30 cellular contexts compared by ENCODE assay signal in the genomic region with DNA sequence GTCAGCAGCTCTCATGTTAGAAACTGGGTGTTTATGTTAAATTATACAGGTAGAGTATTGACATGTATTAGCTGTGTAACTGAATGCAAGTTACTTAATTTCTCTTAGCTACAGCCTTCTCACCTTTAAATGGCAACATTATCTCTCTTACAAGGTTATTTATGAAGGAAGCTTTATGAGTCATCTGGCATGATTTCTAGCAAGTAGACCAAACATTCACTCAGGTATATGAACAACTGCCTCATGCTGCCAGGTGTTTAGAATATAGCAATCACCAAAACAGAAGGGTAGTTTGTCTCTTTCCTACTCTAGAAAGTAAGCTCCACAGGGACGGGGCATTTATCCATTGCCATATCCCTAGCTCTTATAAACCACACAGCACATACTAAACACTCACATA. TPM values are rescaled to one million over a fixed set of nuclear protein-coding genes. Genes with fewer than 3 reads are reported as not detected.
DNase-seq lines count a peak whose midpoint lies in the region; ATAC-seq, FAIRE-seq and TF ChIP-seq lines count a peak whose summit lies in the region.
"Had no signal": no experiment of that assay in that cellular context is flagged by ENCODE, and none has a peak within 500 bp of the region (broad histone marks: within the 10 kb centered on the region; RNA-seq: fewer than 3 reads in every experiment).

No MANE protein-coding gene starts in this region.

- TF ChIP-seq POLR2A in HCT116 (IDR thresholded peaks at IDR 0.05; ENCODE audit: borderline replicate concordance, extremely low read depth, insufficient read depth, insufficient read length) (no peak), esophagus squamous epithelium (IDR thresholded peaks at IDR 0.05) (no peak), testis (IDR thresholded peaks at IDR 0.05) (no peak)

- H3K27me3 ChIP-seq in HCT116 (ENCODE audit: insufficient read depth, low read length) = no peaks in the 10 kb centered on the region
- H3K27me3 ChIP-seq in esophagus squamous epithelium = no peaks in the 10 kb centered on the region
- no peaks in the 10 kb centered on the region for H3K27me3 ChIP-seq in small intestine (ENCODE audit: control insufficient read depth in 2 of 2, insufficient read depth in 2 of 2, low read length in 2 of 2)
- H3K27me3 ChIP-seq in testis = no peaks in the 10 kb centered on the region
- H3K27me3 ChIP-seq: right atrium auricular region had no signal

- H3K9me3 ChIP-seq in HCT116 (ENCODE audit: control insufficient read depth in 1 of 2, insufficient read depth in 1 of 2, low read depth in 1 of 2, low read length in 2 of 2) (peaks cover 0 to 9% of the 10 kb centered on the region in 2 experiments; a peak in 1 of 4 replicates), T-helper 17 cell (ENCODE audit: control insufficient read depth, low read length, poor library complexity, severe bottlenecking) (no peaks in the 10 kb centered on the region), esophagus squamous epithelium (peaks cover 0 to 4% (median 0%) of the 10 kb centered on the region in 3 donors), small intestine (ENCODE audit: control insufficient read depth, low read depth) (no peaks in the 10 kb centered on the region), testis (no peaks in the 10 kb centered on the region)
- H3K9me3 ChIP-seq: lower lobe of right lung had no signal

- RAD21 ChIA-PET in HCT116 (lab: Charles Lee; ENCODE audit: low non-redundant PET in 1 of 2, low total read pairs in 2 of 2, uncharacterized antibody in 2 of 2, unreplicated experiment in 2 of 2) = no interaction called here

- H3K4me1 Mint-ChIP-seq in T-helper 17 cell = peaks cover 17% of the 10 kb centered on the region
- peaks cover 11% of the 10 kb centered on the region for H3K4me1 Mint-ChIP-seq in activated CD8-positive, alpha-beta T cell treated with anti-CD3 and anti-CD28 coated beads, Interleukin-2, amount 10 ng/mL, durations not matched to agents 7 days and 5 days (ENCODE audit: low read depth)

- H3K27me3 Mint-ChIP-seq in T-helper 17 cell = no peaks in the 10 kb centered on the region
- no peaks in the 10 kb centered on the region for H3K27me3 Mint-ChIP-seq in activated CD8-positive, alpha-beta T cell treated with anti-CD3 and anti-CD28 coated beads, Interleukin-2, amount 10 ng/mL, durations not matched to agents 7 days and 5 days (ENCODE audit: low read depth)
- H3K27me3 Mint-ChIP-seq: activated naive CD8-positive, alpha-beta T cell treated with anti-CD3 and anti-CD28 coated beads for 36 hours; dendritic cell treated with granulocyte-macrophage colony-stimulating factor and Interleukin-4, amounts not matched to agents 40 ng/mL and 50 ng/mL, for 4 days; natural killer cell treated with Interleukin-12 subunit alpha and Interleukin-12 subunit beta and Interleukin-15 and Interleukin-18, amount 100 ng/mL, for 72 hours; stimulated activated memory B cell treated with anti-CD40 and anti-IgM and Interleukin-4, amounts not matched to agents 10 μg/mL and 1 μg/mL and 100 μg/mL, for 72 hours had no signal

- 0 out of 4 replicates have a peak, but pooled peaks cover 0 to 6% of the 10 kb centered on the region in 2 experiments for H3K36me3 ChIP-seq in HCT116 (ENCODE audit: control insufficient read depth in 1 of 2, insufficient read depth in 2 of 2, low read length in 2 of 2)
- peaks cover 0 to 7% (median 0%) of the 10 kb centered on the region in 3 donors for H3K36me3 ChIP-seq in esophagus squamous epithelium
- no peaks in the 10 kb centered on the region for H3K36me3 ChIP-seq in small intestine (ENCODE audit: control insufficient read depth in 2 of 2, insufficient read depth in 2 of 2, low read length in 2 of 2)
- no peaks in the 10 kb centered on the region for H3K36me3 ChIP-seq in testis (ENCODE audit: low read depth, missing control alignments)
- H3K36me3 ChIP-seq: lower lobe of right lung, right atrium auricular region had no signal

- H3K4me1 ChIP-seq in HCT116 (ENCODE audit: control insufficient read depth in 1 of 2, insufficient read depth in 2 of 2, low read length in 2 of 2) (peaks cover 26% of the 10 kb centered on the region in 2 experiments), esophagus squamous epithelium (peaks cover 0 to 56% (median 3%) of the 10 kb centered on the region in 3 donors), small intestine (ENCODE audit: control insufficient read depth in 2 of 2, insufficient read depth in 1 of 2, low read depth in 1 of 2, low read length in 1 of 2) (peaks cover 3 to 5% of the 10 kb centered on the region in 2 donors), testis (no peaks in the 10 kb centered on the region)
- H3K4me1 ChIP-seq: Caco-2, right atrium auricular region had no signal

- TF ChIP-seq CTCF in HCT116 (IDR thresholded peaks at IDR 0.05 in 2 of 3, conservative IDR thresholded peaks at IDR 0.05 in 1 of 3; ENCODE audit: borderline replicate concordance in 1 of 3, insufficient read depth in 1 of 3, low read depth in 2 of 3, low read length in 2 of 3) = no peak
- no peak for TF ChIP-seq CTCF in esophagus squamous epithelium (IDR thresholded peaks at IDR 0.05)
- TF ChIP-seq CTCF in testis (IDR thresholded peaks at IDR 0.05) = no peak

- no peak overlapping the region for H3K9ac ChIP-seq in HCT116 (ENCODE audit: low read length)
- H3K9ac ChIP-seq: SK-N-SH had no signal

- peak; percentile 63 for ATAC-seq in HCT116
- no peak for ATAC-seq in T-helper 17 cell
- ATAC-seq in HG03432 (IDR thresholded peaks at IDR 0.05; ENCODE audit: unreplicated experiment) = no peak
- ATAC-seq in GM18498 (IDR thresholded peaks at IDR 0.05; ENCODE audit: unreplicated experiment) = no peak
- no peak for ATAC-seq in activated CD8-positive, alpha-beta T cell treated with anti-CD3 and anti-CD28 coated beads, Interleukin-2, amount 10 ng/mL, durations not matched to agents 7 days and 5 days
- ATAC-seq: lower lobe of right lung; natural killer cell treated with Interleukin-12 subunit alpha and Interleukin-12 subunit beta and Interleukin-15 and Interleukin-18, amount 100 ng/mL, for 72 hours; stimulated activated memory B cell treated with anti-CD40 and anti-IgM and Interleukin-4, amounts not matched to agents 10 μg/mL and 1 μg/mL and 100 μg/mL, for 72 hours had no signal

- H3K27ac ChIP-seq in HCT116 (ENCODE audit: low read depth, low read length) (peak overlapping the region; percentile 43), esophagus squamous epithelium (peak overlapping the region in 3 of 4 donors; percentile 43 to 57 (median 55)), small intestine (ENCODE audit: low read depth in 1 of 2, low read length in 1 of 2) (peak overlapping the region in 1 of 2 donors; percentile 32), testis (no peak overlapping the region)
- H3K27ac ChIP-seq: lower lobe of right lung, right atrium auricular region, VCaP had no signal

- H3K79me2 ChIP-seq in HCT116 (ENCODE audit: insufficient read depth, low read length) = peaks cover 57% of the 10 kb centered on the region

- H3K4me3 ChIP-seq in HCT116 (replicated peaks in 1 of 2; ENCODE audit: low read depth in 1 of 2, low read length in 2 of 2) (no peak overlapping the region), esophagus squamous epithelium (no peak overlapping the region), small intestine (ENCODE audit: low read depth in 1 of 2, low read length in 2 of 2) (no peak overlapping the region), testis (no peak overlapping the region)
- H3K4me3 ChIP-seq: lower lobe of right lung, right atrium auricular region had no signal

- intact Hi-C loops in HCT116 (cut with micrococcal nuclease) (no loop called here), esophagus squamous epithelium (cut with DNase I) (no loop called here), testis (cut with DNase I; ENCODE audit: low total_unique reads) (no loop called here)

- no peak overlapping the region for H3K4me3 Mint-ChIP-seq in T-helper 17 cell
- no peak overlapping the region for H3K4me3 Mint-ChIP-seq in activated CD8-positive, alpha-beta T cell treated with anti-CD3 and anti-CD28 coated beads, Interleukin-2, amount 10 ng/mL, durations not matched to agents 7 days and 5 days
- H3K4me3 Mint-ChIP-seq: activated naive CD8-positive, alpha-beta T cell treated with anti-CD3 and anti-CD28 coated beads for 36 hours; dendritic cell treated with granulocyte-macrophage colony-stimulating factor and Interleukin-4, amounts not matched to agents 40 ng/mL and 50 ng/mL, for 4 days; natural killer cell treated with Interleukin-12 subunit alpha and Interleukin-12 subunit beta and Interleukin-15 and Interleukin-18, amount 100 ng/mL, for 72 hours; stimulated activated memory B cell treated with anti-CD40 and anti-IgM and Interleukin-4, amounts not matched to agents 10 μg/mL and 1 μg/mL and 100 μg/mL, for 72 hours had no signal

- no peaks in the 10 kb centered on the region for H4K20me1 ChIP-seq in HCT116 (ENCODE audit: insufficient read depth)

- no peak overlapping the region for H2AFZ ChIP-seq in HCT116 (ENCODE audit: low read depth, low read length, poor library complexity, severe bottlenecking)

- no TSS peak for BruUV-seq in HCT116 (replicated peaks; lab: Mats Ljungman, UMichigan)

- no peaks in the 10 kb centered on the region for H3K36me3 Mint-ChIP-seq in T-helper 17 cell (ENCODE audit: low read depth)
- H3K36me3 Mint-ChIP-seq in activated CD8-positive, alpha-beta T cell treated with anti-CD3 and anti-CD28 coated beads, Interleukin-2, amount 10 ng/mL, durations not matched to agents 7 days and 5 days (ENCODE audit: low read depth) = peaks cover 2% of the 10 kb centered on the region
- H3K36me3 Mint-ChIP-seq: activated naive CD8-positive, alpha-beta T cell treated with anti-CD3 and anti-CD28 coated beads for 36 hours; natural killer cell treated with Interleukin-12 subunit alpha and Interleukin-12 subunit beta and Interleukin-15 and Interleukin-18, amount 100 ng/mL, for 72 hours; stimulated activated memory B cell treated with anti-CD40 and anti-IgM and Interleukin-4, amounts not matched to agents 10 μg/mL and 1 μg/mL and 100 μg/mL, for 72 hours had no signal

- peaks cover 4% of the 10 kb centered on the region for H3K9me3 Mint-ChIP-seq in activated CD8-positive, alpha-beta T cell treated with anti-CD3 and anti-CD28 coated beads, Interleukin-2, amount 10 ng/mL, durations not matched to agents 7 days and 5 days (ENCODE audit: insufficient read depth)
- H3K9me3 Mint-ChIP-seq: activated naive CD8-positive, alpha-beta T cell treated with anti-CD3 and anti-CD28 coated beads for 36 hours; natural killer cell treated with Interleukin-12 subunit alpha and Interleukin-12 subunit beta and Interleukin-15 and Interleukin-18, amount 100 ng/mL, for 72 hours; stimulated activated memory B cell treated with anti-CD40 and anti-IgM and Interleukin-4, amounts not matched to agents 10 μg/mL and 1 μg/mL and 100 μg/mL, for 72 hours had no signal

- peak overlapping the region; percentile 52 for H3K4me2 ChIP-seq in HCT116 (ENCODE audit: low read length)
- H3K4me2 ChIP-seq: SK-N-SH had no signal

- no peaks in the 10 kb centered on the region for H3K9me2 ChIP-seq in HCT116 (ENCODE audit: insufficient read depth)
- H3K9me2 ChIP-seq: SK-N-SH had no signal

- peak overlapping the region; percentile 74 for H3K27ac Mint-ChIP-seq in T-helper 17 cell
- H3K27ac Mint-ChIP-seq in activated CD8-positive, alpha-beta T cell treated with anti-CD3 and anti-CD28 coated beads, Interleukin-2, amount 10 ng/mL, durations not matched to agents 7 days and 5 days = no peak overlapping the region
- H3K27ac Mint-ChIP-seq: activated naive CD8-positive, alpha-beta T cell treated with anti-CD3 and anti-CD28 coated beads for 36 hours; dendritic cell treated with granulocyte-macrophage colony-stimulating factor and Interleukin-4, amounts not matched to agents 40 ng/mL and 50 ng/mL, for 4 days; natural killer cell treated with Interleukin-12 subunit alpha and Interleukin-12 subunit beta and Interleukin-15 and Interleukin-18, amount 100 ng/mL, for 72 hours; stimulated activated memory B cell treated with anti-CD40 and anti-IgM and Interleukin-4, amounts not matched to agents 10 μg/mL and 1 μg/mL and 100 μg/mL, for 72 hours had no signal

- WGBS in esophagus squamous epithelium, 2 donors = 17 to 25% methylated on average over 1 of the region's 1 CpG
- WGBS in small intestine, 3 donors = 8 to 57% (median 45%) methylated on average over 1 of the region's 1 CpG
- WGBS in testis, 2 donors = 78 to 90% methylated on average over 1 of the region's 1 CpG

- no peak for FAIRE-seq in small intestine (lab: Jason Lieb, UNC)
- FAIRE-seq: GM18507, kidney had no signal

- TF ChIP-seq RAD21 in HCT116 (IDR thresholded peaks at IDR 0.05; ENCODE audit: low read depth) = no peak

- CTCF ChIA-PET in HCT116 (lab: Charles Lee) = interaction anchor here (0.8 to 2.5 kb wide), 2 partner anchors 9 to 421 kb away, joined by 4 to 16 read pairs; a partner anchor contains a TSS
- CTCF ChIA-PET in activated CD8-positive, alpha-beta T cell treated with anti-CD3 and anti-CD28 coated beads, Interleukin-2, amount 10 ng/mL, durations not matched to agents 7 days and 5 days (lab: Charles Lee) = interaction anchor here (0.7 to 2.0 kb wide), 2 partner anchors 9 to 10 kb away, joined by 4 to 18 read pairs; a partner anchor contains a TSS

- POLR2A ChIA-PET in HCT116 (lab: Charles Lee) = interaction anchor here (1.3 to 2.6 kb wide), 3 partner anchors 9 to 321 kb away, joined by 4 to 16 read pairs (median 5); a partner anchor contains a TSS
- POLR2A ChIA-PET in activated CD8-positive, alpha-beta T cell treated with anti-CD3 and anti-CD28 coated beads, Interleukin-2, amount 10 ng/mL, durations not matched to agents 7 days and 5 days (lab: Charles Lee) = interaction anchor here (1.0 kb wide), 1 partner anchor 10 kb away, joined by 3 read pairs; no protein-coding TSS in a partner anchor

- DNase-seq in HCT116 (ENCODE audit: low read depth, low spot score) (no peak), T-helper 17 cell (no peak), esophagus squamous epithelium (lab: John Stamatoyannopoulos, UW) (no peak), small intestine (peak; percentile 77), testis (no peak)
- DNase-seq in activated CD8-positive, alpha-beta T cell treated with anti-CD3 and anti-CD28 coated beads, Interleukin-2, amount 10 ng/mL, durations not matched to agents 7 days and 5 days = no peak
- DNase-seq: activated CD4-positive, alpha-beta T cell treated with anti-CD3 and anti-CD28 coated beads for 4 hours; activated CD8-positive, alpha-beta memory T cell treated with anti-CD3 and anti-CD28 coated beads for 24 hours; activated effector memory CD4-positive, alpha-beta T cell treated with Interleukin-2 at 50 U/mL for 16 hours; activated naive CD8-positive, alpha-beta T cell treated with anti-CD3 and anti-CD28 coated beads for 36 hours; aorta; C1 segment of cervical spinal cord; Caco-2; caudate nucleus; DND-41; Kasumi-1; kidney; lower lobe of right lung; NCI-H526 treated with DMSO at 0.1 percent for 48 hours; SK-N-SH; stimulated activated CD4-positive, alpha-beta T cell treated with anti-CD3 and anti-CD28 coated beads, Interleukin-2, amount 100 ng/mL, for 48 hours; T-helper 2 cell had no signal

RNA-seq across cellular contexts. Expression of a gene that starts 8.6 kb away (rescaled TPM):
- 44.6 TPM for total RNA-seq in HCT116 (2021; ENCODE audit: unreplicated experiment)
- polyA plus RNA-seq in HCT116 (2012) = 16.3 and 24.2 TPM in 2 replicates
- total RNA-seq in T-helper 17 cell = 100 to 1,000 TPM in 1 of 2 donors, 10 to 100 TPM in 1; 92.1 to 122 TPM
- 100 to 1,000 TPM in 1 of 4 donors, 10 to 100 TPM in 3; 40.5 to 102 (median 48.5) TPM for total RNA-seq in esophagus squamous epithelium
- polyA plus RNA-seq in small intestine = 100 to 1,000 TPM in 1 of 3 donors, 10 to 100 TPM in 2; 48.9 to 123 (median 89.4) TPM
- 100 to 1,000 TPM in 1 of 2 donors, 10 to 100 TPM in 1; 60.8 to 153 TPM for total RNA-seq in testis
- 344 TPM for polyA plus RNA-seq in testis (ENCODE audit: insufficient read depth, low read depth, low replicate concordance)
- 10 to 100 TPM; 15.8 to 16.2 TPM for total RNA-seq in activated CD8-positive, alpha-beta T cell treated with anti-CD3 and anti-CD28 coated beads, Interleukin-2, amount 10 ng/mL, durations not matched to agents 7 days and 5 days

Comparison
In these comparisons a context has a peak if more than half of its experiments do, and no peak if none do; other contexts are left out.
1. H3K27ac ChIP-seq: peak in HCT116 (single experiment) and esophagus squamous epithelium (3 of 4); none in testis (0 of 2).